Comparison of ENCODE assay signal across 1 cellular context in the genomic region with DNA sequence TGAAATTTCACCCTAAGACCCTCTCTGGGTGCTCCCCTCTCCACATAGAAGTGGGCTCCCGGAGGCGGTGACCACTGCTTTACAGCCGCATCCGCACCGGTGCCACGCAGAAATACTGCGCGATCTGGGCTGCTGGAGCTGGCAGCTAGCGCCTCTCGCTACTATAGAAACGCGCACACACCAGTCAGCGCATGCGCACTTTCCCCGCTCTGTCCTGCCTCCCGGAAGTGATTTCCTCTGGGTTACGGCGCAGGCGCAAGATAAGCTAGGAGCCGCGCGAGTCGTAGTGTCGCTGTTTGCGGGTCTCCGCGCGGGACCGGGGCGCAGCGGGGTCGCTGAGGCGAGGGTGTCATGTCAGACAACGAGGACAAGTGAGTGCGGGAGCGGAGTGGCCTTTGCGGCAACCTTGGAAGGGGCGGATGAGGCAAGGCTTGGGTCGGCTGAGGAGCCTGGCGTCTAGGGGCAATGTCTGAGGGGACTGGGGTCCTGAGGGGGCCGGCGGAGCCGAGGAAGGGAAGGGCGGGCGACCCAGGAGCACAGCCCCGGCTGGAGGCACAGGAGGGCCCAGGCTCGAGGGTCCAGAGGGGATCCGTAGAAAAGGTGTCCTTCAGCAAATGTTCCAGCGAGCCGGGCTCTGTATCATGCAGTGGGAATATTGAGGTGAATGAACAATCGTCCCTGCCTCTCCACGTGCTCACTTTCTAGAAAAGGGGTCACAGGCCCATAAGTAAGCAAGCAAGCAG.
TF ChIP-seq lines count a peak whose summit lies in the region.

A gene (minus strand): TSS at position 165 of the 743 bp plus-strand sequence. CDS start 452 bp downstream, outside the sequence.
A gene (plus strand): TSS at position 263 of the 743 bp plus-strand sequence. CDS start 89 bp downstream, at position 352.

TF ChIP-seq in HEK293, 187 proteins besides CTCF, POLR2A, EP300 and RAD21 (continued from another document):
- TF ChIP-seq, protein P1, sequence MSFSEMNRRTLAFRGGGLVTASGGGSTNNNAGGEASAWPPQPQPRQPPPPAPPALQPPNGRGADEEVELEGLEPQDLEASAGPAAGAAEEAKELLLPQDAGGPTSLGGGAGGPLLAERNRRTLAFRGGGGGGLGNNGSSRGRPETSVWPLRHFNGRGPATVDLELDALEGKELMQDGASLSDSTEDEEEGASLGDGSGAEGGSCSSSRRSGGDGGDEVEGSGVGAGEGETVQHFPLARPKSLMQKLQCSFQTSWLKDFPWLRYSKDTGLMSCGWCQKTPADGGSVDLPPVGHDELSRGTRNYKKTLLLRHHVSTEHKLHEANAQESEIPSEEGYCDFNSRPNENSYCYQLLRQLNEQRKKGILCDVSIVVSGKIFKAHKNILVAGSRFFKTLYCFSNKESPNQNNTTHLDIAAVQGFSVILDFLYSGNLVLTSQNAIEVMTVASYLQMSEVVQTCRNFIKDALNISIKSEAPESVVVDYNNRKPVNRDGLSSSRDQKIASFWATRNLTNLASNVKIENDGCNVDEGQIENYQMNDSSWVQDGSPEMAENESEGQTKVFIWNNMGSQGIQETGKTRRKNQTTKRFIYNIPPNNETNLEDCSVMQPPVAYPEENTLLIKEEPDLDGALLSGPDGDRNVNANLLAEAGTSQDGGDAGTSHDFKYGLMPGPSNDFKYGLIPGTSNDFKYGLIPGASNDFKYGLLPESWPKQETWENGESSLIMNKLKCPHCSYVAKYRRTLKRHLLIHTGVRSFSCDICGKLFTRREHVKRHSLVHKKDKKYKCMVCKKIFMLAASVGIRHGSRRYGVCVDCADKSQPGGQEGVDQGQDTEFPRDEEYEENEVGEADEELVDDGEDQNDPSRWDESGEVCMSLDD (tag by site-specific recombination; IDR thresholded peaks at IDR 0.05): no peak
- TF ChIP-seq, protein P2, sequence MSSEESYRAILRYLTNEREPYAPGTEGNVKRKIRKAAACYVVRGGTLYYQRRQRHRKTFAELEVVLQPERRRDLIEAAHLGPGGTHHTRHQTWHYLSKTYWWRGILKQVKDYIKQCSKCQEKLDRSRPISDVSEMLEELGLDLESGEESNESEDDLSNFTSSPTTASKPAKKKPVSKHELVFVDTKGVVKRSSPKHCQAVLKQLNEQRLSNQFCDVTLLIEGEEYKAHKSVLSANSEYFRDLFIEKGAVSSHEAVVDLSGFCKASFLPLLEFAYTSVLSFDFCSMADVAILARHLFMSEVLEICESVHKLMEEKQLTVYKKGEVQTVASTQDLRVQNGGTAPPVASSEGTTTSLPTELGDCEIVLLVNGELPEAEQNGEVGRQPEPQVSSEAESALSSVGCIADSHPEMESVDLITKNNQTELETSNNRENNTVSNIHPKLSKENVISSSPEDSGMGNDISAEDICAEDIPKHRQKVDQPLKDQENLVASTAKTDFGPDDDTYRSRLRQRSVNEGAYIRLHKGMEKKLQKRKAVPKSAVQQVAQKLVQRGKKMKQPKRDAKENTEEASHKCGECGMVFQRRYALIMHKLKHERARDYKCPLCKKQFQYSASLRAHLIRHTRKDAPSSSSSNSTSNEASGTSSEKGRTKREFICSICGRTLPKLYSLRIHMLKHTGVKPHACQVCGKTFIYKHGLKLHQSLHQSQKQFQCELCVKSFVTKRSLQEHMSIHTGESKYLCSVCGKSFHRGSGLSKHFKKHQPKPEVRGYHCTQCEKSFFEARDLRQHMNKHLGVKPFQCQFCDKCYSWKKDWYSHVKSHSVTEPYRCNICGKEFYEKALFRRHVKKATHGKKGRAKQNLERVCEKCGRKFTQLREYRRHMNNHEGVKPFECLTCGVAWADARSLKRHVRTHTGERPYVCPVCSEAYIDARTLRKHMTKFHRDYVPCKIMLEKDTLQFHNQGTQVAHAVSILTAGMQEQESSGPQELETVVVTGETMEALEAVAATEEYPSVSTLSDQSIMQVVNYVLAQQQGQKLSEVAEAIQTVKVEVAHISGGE (tag by site-specific recombination; conservative IDR thresholded peaks at IDR 0.05; ENCODE audit: low read depth): no peak
- TF ChIP-seq GLIS2 (tag by site-specific recombination; IDR thresholded peaks at IDR 0.05) (no peak), ZNF654 (tag by site-specific recombination; IDR thresholded peaks at IDR 0.05; ENCODE audit: low read depth) (no peak), TCF7L2 (IDR thresholded peaks at IDR 0.05; ENCODE audit: borderline replicate concordance, low read depth, low read length) (no peak), ZBTB20 (tag by site-specific recombination; IDR thresholded peaks at IDR 0.05) (peak; percentile 41; the same call in 1 of the 2 replicates), ZNF211 (tag by site-specific recombination; IDR thresholded peaks at IDR 0.05; ENCODE audit: low read depth) (no peak), ZNF266 (tag by site-specific recombination; IDR thresholded peaks at IDR 0.05; ENCODE audit: low read depth) (no peak), KLF7 (tag by site-specific recombination; IDR thresholded peaks at IDR 0.05; ENCODE audit: borderline replicate concordance) (no peak), KLF16 (tag by site-specific recombination; IDR thresholded peaks at IDR 0.05) (peak; percentile 30; the same call in 1 of the 2 replicates), ZNF658 (tag by site-specific recombination; IDR thresholded peaks at IDR 0.05) (no peak), ZNF248 (tag by site-specific recombination; IDR thresholded peaks at IDR 0.05) (no peak), ZNF221 (tag by site-specific recombination; IDR thresholded peaks at IDR 0.05; ENCODE audit: borderline replicate concordance) (no peak), ZNF24 (tag by site-specific recombination; IDR thresholded peaks at IDR 0.05) (no peak), ZNF555 (tag by site-specific recombination; conservative IDR thresholded peaks at IDR 0.05) (no peak), FEZF1 (tag by site-specific recombination; IDR thresholded peaks at IDR 0.05) (no peak), PRDM1 (tag by site-specific recombination; IDR thresholded peaks at IDR 0.05) (no peak), ZNF596 (tag by site-specific recombination; IDR thresholded peaks at IDR 0.05) (no peak), ZNF37A (tag by site-specific recombination; IDR thresholded peaks at IDR 0.05) (no peak), ZBTB17 (tag by site-specific recombination; IDR thresholded peaks at IDR 0.05) (peak; percentile 60; the same call in 1 of the 2 replicates), ZNF629 (tag by site-specific recombination; IDR thresholded peaks at IDR 0.05) (no peak), ZNF335 (tag by site-specific recombination; conservative IDR thresholded peaks at IDR 0.05) (peak; percentile 96), BCL11A (tag by site-specific recombination; IDR thresholded peaks at IDR 0.05; ENCODE audit: low read depth) (no peak), KLF9 (tag by site-specific recombination; IDR thresholded peaks at IDR 0.05; ENCODE audit: low read depth) (peak; percentile 4; the same call in 1 of the 2 replicates), SCRT2 (tag by site-specific recombination; IDR thresholded peaks at IDR 0.05) (no peak), ZNF670 (tag by site-specific recombination; IDR thresholded peaks at IDR 0.05; ENCODE audit: low read depth) (no peak), ZNF391 (tag by site-specific recombination; IDR thresholded peaks at IDR 0.05; ENCODE audit: borderline replicate concordance, low read depth) (no peak), ZNF10 (tag by site-specific recombination; IDR thresholded peaks at IDR 0.05) (no peak), KLF1 (tag by site-specific recombination; IDR thresholded peaks at IDR 0.05) (no peak), ZEB2 (tag by site-specific recombination; IDR thresholded peaks at IDR 0.05) (no peak), ZBTB7A (tag by site-specific recombination; IDR thresholded peaks at IDR 0.05; ENCODE audit: low read depth) (0 out of 2 replicates have a peak, but pooled peaks have one; percentile 53), ZNF768 (tag by site-specific recombination; IDR thresholded peaks at IDR 0.05) (no peak), ZNF350 (tag by site-specific recombination; IDR thresholded peaks at IDR 0.05) (no peak)
- TF ChIP-seq, protein P3, sequence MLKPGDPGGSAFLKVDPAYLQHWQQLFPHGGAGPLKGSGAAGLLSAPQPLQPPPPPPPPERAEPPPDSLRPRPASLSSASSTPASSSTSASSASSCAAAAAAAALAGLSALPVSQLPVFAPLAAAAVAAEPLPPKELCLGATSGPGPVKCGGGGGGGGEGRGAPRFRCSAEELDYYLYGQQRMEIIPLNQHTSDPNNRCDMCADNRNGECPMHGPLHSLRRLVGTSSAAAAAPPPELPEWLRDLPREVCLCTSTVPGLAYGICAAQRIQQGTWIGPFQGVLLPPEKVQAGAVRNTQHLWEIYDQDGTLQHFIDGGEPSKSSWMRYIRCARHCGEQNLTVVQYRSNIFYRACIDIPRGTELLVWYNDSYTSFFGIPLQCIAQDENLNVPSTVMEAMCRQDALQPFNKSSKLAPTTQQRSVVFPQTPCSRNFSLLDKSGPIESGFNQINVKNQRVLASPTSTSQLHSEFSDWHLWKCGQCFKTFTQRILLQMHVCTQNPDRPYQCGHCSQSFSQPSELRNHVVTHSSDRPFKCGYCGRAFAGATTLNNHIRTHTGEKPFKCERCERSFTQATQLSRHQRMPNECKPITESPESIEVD (tag by site-specific recombination; IDR thresholded peaks at IDR 0.05): no peak
- TF ChIP-seq, protein P4, sequence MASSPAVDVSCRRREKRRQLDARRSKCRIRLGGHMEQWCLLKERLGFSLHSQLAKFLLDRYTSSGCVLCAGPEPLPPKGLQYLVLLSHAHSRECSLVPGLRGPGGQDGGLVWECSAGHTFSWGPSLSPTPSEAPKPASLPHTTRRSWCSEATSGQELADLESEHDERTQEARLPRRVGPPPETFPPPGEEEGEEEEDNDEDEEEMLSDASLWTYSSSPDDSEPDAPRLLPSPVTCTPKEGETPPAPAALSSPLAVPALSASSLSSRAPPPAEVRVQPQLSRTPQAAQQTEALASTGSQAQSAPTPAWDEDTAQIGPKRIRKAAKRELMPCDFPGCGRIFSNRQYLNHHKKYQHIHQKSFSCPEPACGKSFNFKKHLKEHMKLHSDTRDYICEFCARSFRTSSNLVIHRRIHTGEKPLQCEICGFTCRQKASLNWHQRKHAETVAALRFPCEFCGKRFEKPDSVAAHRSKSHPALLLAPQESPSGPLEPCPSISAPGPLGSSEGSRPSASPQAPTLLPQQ (tag by site-specific recombination; IDR thresholded peaks at IDR 0.05): 0 out of 2 replicates have a peak, but pooled peaks have one; percentile 11
- TF ChIP-seq, protein P5, sequence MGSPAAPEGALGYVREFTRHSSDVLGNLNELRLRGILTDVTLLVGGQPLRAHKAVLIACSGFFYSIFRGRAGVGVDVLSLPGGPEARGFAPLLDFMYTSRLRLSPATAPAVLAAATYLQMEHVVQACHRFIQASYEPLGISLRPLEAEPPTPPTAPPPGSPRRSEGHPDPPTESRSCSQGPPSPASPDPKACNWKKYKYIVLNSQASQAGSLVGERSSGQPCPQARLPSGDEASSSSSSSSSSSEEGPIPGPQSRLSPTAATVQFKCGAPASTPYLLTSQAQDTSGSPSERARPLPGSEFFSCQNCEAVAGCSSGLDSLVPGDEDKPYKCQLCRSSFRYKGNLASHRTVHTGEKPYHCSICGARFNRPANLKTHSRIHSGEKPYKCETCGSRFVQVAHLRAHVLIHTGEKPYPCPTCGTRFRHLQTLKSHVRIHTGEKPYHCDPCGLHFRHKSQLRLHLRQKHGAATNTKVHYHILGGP (tag by site-specific recombination; IDR thresholded peaks at IDR 0.05): no peak
- TF ChIP-seq, protein P6, sequence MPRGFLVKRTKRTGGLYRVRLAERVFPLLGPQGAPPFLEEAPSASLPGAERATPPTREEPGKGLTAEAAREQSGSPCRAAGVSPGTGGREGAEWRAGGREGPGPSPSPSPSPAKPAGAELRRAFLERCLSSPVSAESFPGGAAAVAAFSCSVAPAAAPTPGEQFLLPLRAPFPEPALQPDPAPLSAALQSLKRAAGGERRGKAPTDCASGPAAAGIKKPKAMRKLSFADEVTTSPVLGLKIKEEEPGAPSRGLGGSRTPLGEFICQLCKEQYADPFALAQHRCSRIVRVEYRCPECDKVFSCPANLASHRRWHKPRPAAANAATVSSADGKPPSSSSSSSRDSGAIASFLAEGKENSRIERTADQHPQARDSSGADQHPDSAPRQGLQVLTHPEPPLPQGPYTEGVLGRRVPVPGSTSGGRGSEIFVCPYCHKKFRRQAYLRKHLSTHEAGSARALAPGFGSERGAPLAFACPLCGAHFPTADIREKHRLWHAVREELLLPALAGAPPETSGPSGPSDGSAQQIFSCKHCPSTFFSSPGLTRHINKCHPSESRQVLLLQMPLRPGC (tag by site-specific recombination; IDR thresholded peaks at IDR 0.05): no peak
- TF ChIP-seq, protein P7, sequence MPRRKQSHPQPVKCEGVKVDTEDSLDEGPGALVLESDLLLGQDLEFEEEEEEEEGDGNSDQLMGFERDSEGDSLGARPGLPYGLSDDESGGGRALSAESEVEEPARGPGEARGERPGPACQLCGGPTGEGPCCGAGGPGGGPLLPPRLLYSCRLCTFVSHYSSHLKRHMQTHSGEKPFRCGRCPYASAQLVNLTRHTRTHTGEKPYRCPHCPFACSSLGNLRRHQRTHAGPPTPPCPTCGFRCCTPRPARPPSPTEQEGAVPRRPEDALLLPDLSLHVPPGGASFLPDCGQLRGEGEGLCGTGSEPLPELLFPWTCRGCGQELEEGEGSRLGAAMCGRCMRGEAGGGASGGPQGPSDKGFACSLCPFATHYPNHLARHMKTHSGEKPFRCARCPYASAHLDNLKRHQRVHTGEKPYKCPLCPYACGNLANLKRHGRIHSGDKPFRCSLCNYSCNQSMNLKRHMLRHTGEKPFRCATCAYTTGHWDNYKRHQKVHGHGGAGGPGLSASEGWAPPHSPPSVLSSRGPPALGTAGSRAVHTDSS (tag by site-specific recombination; IDR thresholded peaks at IDR 0.05): no peak
- TF ChIP-seq, protein P8, sequence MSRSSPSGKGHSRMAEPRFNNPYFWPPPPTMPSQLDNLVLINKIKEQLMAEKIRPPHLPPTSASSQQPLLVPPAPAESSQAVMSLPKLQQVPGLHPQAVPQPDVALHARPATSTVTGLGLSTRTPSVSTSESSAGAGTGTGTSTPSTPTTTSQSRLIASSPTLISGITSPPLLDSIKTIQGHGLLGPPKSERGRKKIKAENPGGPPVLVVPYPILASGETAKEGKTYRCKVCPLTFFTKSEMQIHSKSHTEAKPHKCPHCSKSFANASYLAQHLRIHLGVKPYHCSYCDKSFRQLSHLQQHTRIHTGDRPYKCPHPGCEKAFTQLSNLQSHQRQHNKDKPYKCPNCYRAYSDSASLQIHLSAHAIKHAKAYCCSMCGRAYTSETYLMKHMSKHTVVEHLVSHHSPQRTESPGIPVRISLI (tag by site-specific recombination; IDR thresholded peaks at IDR 0.05): no peak
- TF ChIP-seq, protein P9, sequence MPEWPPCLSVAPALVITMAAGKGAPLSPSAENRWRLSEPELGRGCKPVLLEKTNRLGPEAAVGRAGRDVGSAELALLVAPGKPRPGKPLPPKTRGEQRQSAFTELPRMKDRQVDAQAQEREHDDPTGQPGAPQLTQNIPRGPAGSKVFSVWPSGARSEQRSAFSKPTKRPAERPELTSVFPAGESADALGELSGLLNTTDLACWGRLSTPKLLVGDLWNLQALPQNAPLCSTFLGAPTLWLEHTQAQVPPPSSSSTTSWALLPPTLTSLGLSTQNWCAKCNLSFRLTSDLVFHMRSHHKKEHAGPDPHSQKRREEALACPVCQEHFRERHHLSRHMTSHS (tag by site-specific recombination; IDR thresholded peaks at IDR 0.05): no peak
- TF ChIP-seq, protein P10, sequence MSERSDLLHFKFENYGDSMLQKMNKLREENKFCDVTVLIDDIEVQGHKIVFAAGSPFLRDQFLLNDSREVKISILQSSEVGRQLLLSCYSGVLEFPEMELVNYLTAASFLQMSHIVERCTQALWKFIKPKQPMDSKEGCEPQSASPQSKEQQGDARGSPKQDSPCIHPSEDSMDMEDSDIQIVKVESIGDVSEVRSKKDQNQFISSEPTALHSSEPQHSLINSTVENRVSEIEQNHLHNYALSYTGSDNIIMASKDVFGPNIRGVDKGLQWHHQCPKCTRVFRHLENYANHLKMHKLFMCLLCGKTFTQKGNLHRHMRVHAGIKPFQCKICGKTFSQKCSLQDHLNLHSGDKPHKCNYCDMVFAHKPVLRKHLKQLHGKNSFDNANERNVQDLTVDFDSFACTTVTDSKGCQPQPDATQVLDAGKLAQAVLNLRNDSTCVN (tag by site-specific recombination; optimal IDR thresholded peaks at IDR 0.05): peak; percentile 95
TF ChIP-seq in HEK293: peak in this region for 16.
